In genomic region chr10:130984686-130985085, GRCh38 we compare ENCODE assay signal across 17 cellular contexts.
DNase-seq lines count a peak whose midpoint lies in the region; ATAC-seq and TF ChIP-seq lines count a peak whose summit lies in the region.
"Had no signal": no experiment of that assay in that cellular context is flagged by ENCODE, and none has a peak within 500 bp of the region (broad histone marks: within the 10 kb centered on the region; RNA-seq: fewer than 3 reads in every experiment).

No MANE protein-coding gene starts in this region.

- H3K36me3 ChIP-seq in BLaER1 (no peaks in the 10 kb centered on the region), WERI-Rb-1 (no peaks in the 10 kb centered on the region), upper lobe of right lung (no peaks in the 10 kb centered on the region)

- no peaks in the 10 kb centered on the region for H4K20me1 ChIP-seq in BLaER1

- no peak overlapping the region for H3K4me3 ChIP-seq in BLaER1
- no peak overlapping the region for H3K4me3 ChIP-seq in WERI-Rb-1 (ENCODE audit: low read depth, low read length)
- H3K4me3 ChIP-seq in upper lobe of right lung, result no peak overlapping the region
- H3K4me3 ChIP-seq: A549, GM23338 had no signal

- H3K9ac ChIP-seq in BLaER1, result no peak overlapping the region

- TF ChIP-seq CTCF in WERI-Rb-1 (IDR thresholded peaks at IDR 0.05; ENCODE audit: low read depth, low read length), result 0 out of 2 replicates have a peak, but pooled peaks have one; percentile 9
- no peak for TF ChIP-seq CTCF in upper lobe of right lung (IDR thresholded peaks at IDR 0.05)

- TF ChIP-seq POLR2A in GM18505 (IDR thresholded peaks at IDR 0.05; ENCODE audit: borderline replicate concordance, extremely low read depth, insufficient read depth, insufficient read length), result no peak

- intact Hi-C loops in upper lobe of right lung (cut with DNase I), result no loop called here

- H3K27me3 ChIP-seq in BLaER1 (no peaks in the 10 kb centered on the region), WERI-Rb-1 (ENCODE audit: insufficient read depth, low read depth, severe bottlenecking) (no peaks in the 10 kb centered on the region), upper lobe of right lung (no peaks in the 10 kb centered on the region)

- peak overlapping the region; percentile 38; the same call in 1 of the 2 replicates for H3K27ac ChIP-seq in BLaER1
- H3K27ac ChIP-seq in WERI-Rb-1, result no peak overlapping the region
- no peak overlapping the region for H3K27ac ChIP-seq in upper lobe of right lung
- H3K27ac ChIP-seq: A549 had no signal

- H3K4me1 ChIP-seq in BLaER1 (peaks cover 66% of the 10 kb centered on the region), upper lobe of right lung (no peaks in the 10 kb centered on the region)
- H3K4me1 ChIP-seq: A549 had no signal

- H3K9me3 ChIP-seq in BLaER1 (peaks cover 9% of the 10 kb centered on the region), WERI-Rb-1 (ENCODE audit: severe bottlenecking) (no peaks in the 10 kb centered on the region), upper lobe of right lung (no peaks in the 10 kb centered on the region)
- H3K9me3 ChIP-seq: A549 had no signal

- ATAC-seq in upper lobe of right lung (no peak), GM18505 (IDR thresholded peaks at IDR 0.05; ENCODE audit: unreplicated experiment) (no peak)
- ATAC-seq: A549, GM23338, HCT116 had no signal

- peak overlapping the region; percentile 14; the same call in 1 of the 2 replicates for H3K4me2 ChIP-seq in BLaER1
- H3K4me2 ChIP-seq: A549, GM23338 had no signal

- in situ Hi-C loops in ACHN (cut with HindIII; ENCODE audit: low pct_ligation_motif_present, low pct_unique_long_range_greater_than_20kb, low sequenced_read_pairs), result no loop called here

- DNase-seq in WERI-Rb-1 (no peak), mesenteric fat pad (ENCODE audit: low spot score) (peak; percentile 76), upper lobe of right lung (peak; percentile 38), HUDEP-2 (lab: John Stamatoyannopoulos, UW; ENCODE audit: unreplicated experiment in 76 of 76) (no peak), ACHN (no peak)
- DNase-seq: 8988T; CD4-positive, alpha-beta T cell; CD8-positive, alpha-beta memory T cell; DMS 273 treated with DMSO at 0.1 percent for 48 hours; DMS53; DMS79 treated with DMSO at 0.1 percent for 48 hours; H9 had no signal

Comparison
In these comparisons a context has a peak if more than half of its experiments do, and no peak if none do; other contexts are left out.
1. DNase-seq: peak in mesenteric fat pad (single experiment) and upper lobe of right lung (single experiment); none in WERI-Rb-1 (single experiment), HUDEP-2 (0 of 76) and ACHN (single experiment).